ENCODE assay signal across 9 cellular contexts in genomic region chr3:133448478-133449122, GRCh38. TPM values are rescaled to one million over a fixed set of nuclear protein-coding genes. Genes with fewer than 3 reads are reported as not detected.
A peak's percentile ranks its signal among the peaks of the same experiment; 100 is the strongest.
DNase-seq lines count a peak whose midpoint lies in the region; ATAC-seq and TF ChIP-seq lines count a peak whose summit lies in the region.
"Had no signal": no experiment of that assay in that cellular context is flagged by ENCODE, and none has a peak within 500 bp of the region (broad histone marks: within the 10 kb centered on the region; RNA-seq: fewer than 3 reads in every experiment).

No MANE protein-coding gene starts in this region.

- no peaks in the 10 kb centered on the region for H3K36me3 Mint-ChIP-seq in stimulated activated memory B cell treated with anti-CD40 and anti-IgM and Interleukin-4, amounts not matched to agents 10 μg/mL and 1 μg/mL and 100 μg/mL, for 72 hours
- no peaks in the 10 kb centered on the region for H3K36me3 Mint-ChIP-seq in endothelial cell (ENCODE audit: low read depth, unreplicated experiment)
- H3K36me3 Mint-ChIP-seq: natural killer cell had no signal

- H3K27me3 Mint-ChIP-seq in stimulated activated memory B cell treated with anti-CD40 and anti-IgM and Interleukin-4, amounts not matched to agents 10 μg/mL and 1 μg/mL and 100 μg/mL, for 72 hours = no peaks in the 10 kb centered on the region
- H3K27me3 Mint-ChIP-seq in endothelial cell (ENCODE audit: unreplicated experiment) = no peaks in the 10 kb centered on the region

- H3K27ac Mint-ChIP-seq in stimulated activated memory B cell treated with anti-CD40 and anti-IgM and Interleukin-4, amounts not matched to agents 10 μg/mL and 1 μg/mL and 100 μg/mL, for 72 hours = peak overlapping the region; percentile 89
- no peak overlapping the region for H3K27ac Mint-ChIP-seq in endothelial cell (ENCODE audit: unreplicated experiment)
- H3K27ac Mint-ChIP-seq: natural killer cell had no signal

- peak overlapping the region; percentile 22 for H3K4me3 Mint-ChIP-seq in stimulated activated memory B cell treated with anti-CD40 and anti-IgM and Interleukin-4, amounts not matched to agents 10 μg/mL and 1 μg/mL and 100 μg/mL, for 72 hours
- no peak overlapping the region for H3K4me3 Mint-ChIP-seq in endothelial cell (ENCODE audit: unreplicated experiment)
- H3K4me3 Mint-ChIP-seq: natural killer cell had no signal

- intact Hi-C loops in cardiac septum (cut with DNase I) = no loop called here

- H3K9me3 Mint-ChIP-seq in stimulated activated memory B cell treated with anti-CD40 and anti-IgM and Interleukin-4, amounts not matched to agents 10 μg/mL and 1 μg/mL and 100 μg/mL, for 72 hours = no peaks in the 10 kb centered on the region
- no peaks in the 10 kb centered on the region for H3K9me3 Mint-ChIP-seq in endothelial cell (ENCODE audit: unreplicated experiment)
- H3K9me3 Mint-ChIP-seq: natural killer cell had no signal

- DNase-seq in activated effector memory CD4-positive, alpha-beta T cell treated with Interleukin-2 at 50 U/mL for 16 hours = peak; percentile 10
- DNase-seq in endothelial cell (ENCODE audit: low spot score) = no peak
- no peak for DNase-seq in cerebellum (ENCODE audit: low spot score)
- DNase-seq in cardiac septum (ENCODE audit: low spot score) = no peak
- DNase-seq: natural killer cell had no signal

- ATAC-seq in GM21367 (IDR thresholded peaks at IDR 0.05; ENCODE audit: unreplicated experiment) = peak; percentile 84
- ATAC-seq in HG03571 (IDR thresholded peaks at IDR 0.05; ENCODE audit: unreplicated experiment) = peak; percentile 92
- peak; percentile 98 for ATAC-seq in stimulated activated memory B cell treated with anti-CD40 and anti-IgM and Interleukin-4, amounts not matched to agents 10 μg/mL and 1 μg/mL and 100 μg/mL, for 72 hours

- H3K4me3 ChIP-seq in GM08714 (ENCODE audit: low read length) = peak overlapping the region; percentile 23; the same call in 1 of the 2 replicates

- H3K4me1 Mint-ChIP-seq in stimulated activated memory B cell treated with anti-CD40 and anti-IgM and Interleukin-4, amounts not matched to agents 10 μg/mL and 1 μg/mL and 100 μg/mL, for 72 hours = peaks cover 59% of the 10 kb centered on the region
- H3K4me1 Mint-ChIP-seq in endothelial cell (ENCODE audit: unreplicated experiment) = no peaks in the 10 kb centered on the region
- H3K4me1 Mint-ChIP-seq: natural killer cell had no signal

- TF ChIP-seq CTCF in endothelial cell (IDR thresholded peaks at IDR 0.05; ENCODE audit: unreplicated experiment) = no peak

RNA-seq across cellular contexts. Expression of gene BFSP2, which starts 48.7 kb away (rescaled TPM):
- total RNA-seq in endothelial cell (ENCODE audit: unreplicated experiment) = not detected
- not detected for total RNA-seq in cerebellum
- not detected for total RNA-seq in cardiac septum
- total RNA-seq: natural killer cell had no signal
